1 cellular context compared by ENCODE assay signal in genomic region chr6:133394630-133395029, GRCh38.
TF ChIP-seq lines count a peak whose summit lies in the region.

No MANE protein-coding gene starts in this region.

TF ChIP-seq in IMR-90, 13 proteins besides CTCF, POLR2A, EP300 and RAD21 (continued from another document):
- TF ChIP-seq, protein P1, sequence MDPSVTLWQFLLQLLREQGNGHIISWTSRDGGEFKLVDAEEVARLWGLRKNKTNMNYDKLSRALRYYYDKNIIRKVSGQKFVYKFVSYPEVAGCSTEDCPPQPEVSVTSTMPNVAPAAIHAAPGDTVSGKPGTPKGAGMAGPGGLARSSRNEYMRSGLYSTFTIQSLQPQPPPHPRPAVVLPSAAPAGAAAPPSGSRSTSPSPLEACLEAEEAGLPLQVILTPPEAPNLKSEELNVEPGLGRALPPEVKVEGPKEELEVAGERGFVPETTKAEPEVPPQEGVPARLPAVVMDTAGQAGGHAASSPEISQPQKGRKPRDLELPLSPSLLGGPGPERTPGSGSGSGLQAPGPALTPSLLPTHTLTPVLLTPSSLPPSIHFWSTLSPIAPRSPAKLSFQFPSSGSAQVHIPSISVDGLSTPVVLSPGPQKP (IDR thresholded peaks at IDR 0.05; ENCODE audit: borderline replicate concordance, low read depth, low read length), result no peak
- TF ChIP-seq CHD1 (IDR thresholded peaks at IDR 0.05; ENCODE audit: low read depth, low read length), result no peak
- TF ChIP-seq NFE2L2 (IDR thresholded peaks at IDR 0.05; ENCODE audit: low read depth, low read length), result no peak
- TF ChIP-seq MXI1 (IDR thresholded peaks at IDR 0.05; ENCODE audit: borderline replicate concordance, low read depth, low read length), result no peak
